ENCODE assay signal across 1 cellular context in the genomic region with DNA sequence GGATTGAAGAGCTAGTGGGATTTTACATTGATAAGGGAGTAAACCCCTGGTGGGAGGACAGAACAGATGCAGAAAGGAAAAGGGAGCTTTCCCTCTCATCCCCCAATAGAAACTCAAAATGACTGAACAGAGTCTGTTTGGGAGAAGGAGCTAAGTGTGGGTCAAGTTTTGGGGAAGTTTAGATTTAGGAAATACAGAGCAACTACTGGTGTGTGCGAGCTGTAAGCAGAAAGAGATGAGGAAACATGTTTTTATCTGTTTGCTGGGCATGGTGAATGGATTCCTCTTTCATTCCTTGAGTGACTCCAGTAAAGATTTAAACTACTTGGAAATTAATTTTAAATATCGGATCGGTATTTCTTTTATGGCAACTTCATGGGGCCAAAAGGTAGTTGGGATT.
TF ChIP-seq lines count a peak whose summit lies in the region.

No MANE protein-coding gene starts in this region.

TF ChIP-seq in GM23338, 12 proteins besides CTCF, POLR2A, EP300 and RAD21 (continued from another document):
- TF ChIP-seq, protein P1, sequence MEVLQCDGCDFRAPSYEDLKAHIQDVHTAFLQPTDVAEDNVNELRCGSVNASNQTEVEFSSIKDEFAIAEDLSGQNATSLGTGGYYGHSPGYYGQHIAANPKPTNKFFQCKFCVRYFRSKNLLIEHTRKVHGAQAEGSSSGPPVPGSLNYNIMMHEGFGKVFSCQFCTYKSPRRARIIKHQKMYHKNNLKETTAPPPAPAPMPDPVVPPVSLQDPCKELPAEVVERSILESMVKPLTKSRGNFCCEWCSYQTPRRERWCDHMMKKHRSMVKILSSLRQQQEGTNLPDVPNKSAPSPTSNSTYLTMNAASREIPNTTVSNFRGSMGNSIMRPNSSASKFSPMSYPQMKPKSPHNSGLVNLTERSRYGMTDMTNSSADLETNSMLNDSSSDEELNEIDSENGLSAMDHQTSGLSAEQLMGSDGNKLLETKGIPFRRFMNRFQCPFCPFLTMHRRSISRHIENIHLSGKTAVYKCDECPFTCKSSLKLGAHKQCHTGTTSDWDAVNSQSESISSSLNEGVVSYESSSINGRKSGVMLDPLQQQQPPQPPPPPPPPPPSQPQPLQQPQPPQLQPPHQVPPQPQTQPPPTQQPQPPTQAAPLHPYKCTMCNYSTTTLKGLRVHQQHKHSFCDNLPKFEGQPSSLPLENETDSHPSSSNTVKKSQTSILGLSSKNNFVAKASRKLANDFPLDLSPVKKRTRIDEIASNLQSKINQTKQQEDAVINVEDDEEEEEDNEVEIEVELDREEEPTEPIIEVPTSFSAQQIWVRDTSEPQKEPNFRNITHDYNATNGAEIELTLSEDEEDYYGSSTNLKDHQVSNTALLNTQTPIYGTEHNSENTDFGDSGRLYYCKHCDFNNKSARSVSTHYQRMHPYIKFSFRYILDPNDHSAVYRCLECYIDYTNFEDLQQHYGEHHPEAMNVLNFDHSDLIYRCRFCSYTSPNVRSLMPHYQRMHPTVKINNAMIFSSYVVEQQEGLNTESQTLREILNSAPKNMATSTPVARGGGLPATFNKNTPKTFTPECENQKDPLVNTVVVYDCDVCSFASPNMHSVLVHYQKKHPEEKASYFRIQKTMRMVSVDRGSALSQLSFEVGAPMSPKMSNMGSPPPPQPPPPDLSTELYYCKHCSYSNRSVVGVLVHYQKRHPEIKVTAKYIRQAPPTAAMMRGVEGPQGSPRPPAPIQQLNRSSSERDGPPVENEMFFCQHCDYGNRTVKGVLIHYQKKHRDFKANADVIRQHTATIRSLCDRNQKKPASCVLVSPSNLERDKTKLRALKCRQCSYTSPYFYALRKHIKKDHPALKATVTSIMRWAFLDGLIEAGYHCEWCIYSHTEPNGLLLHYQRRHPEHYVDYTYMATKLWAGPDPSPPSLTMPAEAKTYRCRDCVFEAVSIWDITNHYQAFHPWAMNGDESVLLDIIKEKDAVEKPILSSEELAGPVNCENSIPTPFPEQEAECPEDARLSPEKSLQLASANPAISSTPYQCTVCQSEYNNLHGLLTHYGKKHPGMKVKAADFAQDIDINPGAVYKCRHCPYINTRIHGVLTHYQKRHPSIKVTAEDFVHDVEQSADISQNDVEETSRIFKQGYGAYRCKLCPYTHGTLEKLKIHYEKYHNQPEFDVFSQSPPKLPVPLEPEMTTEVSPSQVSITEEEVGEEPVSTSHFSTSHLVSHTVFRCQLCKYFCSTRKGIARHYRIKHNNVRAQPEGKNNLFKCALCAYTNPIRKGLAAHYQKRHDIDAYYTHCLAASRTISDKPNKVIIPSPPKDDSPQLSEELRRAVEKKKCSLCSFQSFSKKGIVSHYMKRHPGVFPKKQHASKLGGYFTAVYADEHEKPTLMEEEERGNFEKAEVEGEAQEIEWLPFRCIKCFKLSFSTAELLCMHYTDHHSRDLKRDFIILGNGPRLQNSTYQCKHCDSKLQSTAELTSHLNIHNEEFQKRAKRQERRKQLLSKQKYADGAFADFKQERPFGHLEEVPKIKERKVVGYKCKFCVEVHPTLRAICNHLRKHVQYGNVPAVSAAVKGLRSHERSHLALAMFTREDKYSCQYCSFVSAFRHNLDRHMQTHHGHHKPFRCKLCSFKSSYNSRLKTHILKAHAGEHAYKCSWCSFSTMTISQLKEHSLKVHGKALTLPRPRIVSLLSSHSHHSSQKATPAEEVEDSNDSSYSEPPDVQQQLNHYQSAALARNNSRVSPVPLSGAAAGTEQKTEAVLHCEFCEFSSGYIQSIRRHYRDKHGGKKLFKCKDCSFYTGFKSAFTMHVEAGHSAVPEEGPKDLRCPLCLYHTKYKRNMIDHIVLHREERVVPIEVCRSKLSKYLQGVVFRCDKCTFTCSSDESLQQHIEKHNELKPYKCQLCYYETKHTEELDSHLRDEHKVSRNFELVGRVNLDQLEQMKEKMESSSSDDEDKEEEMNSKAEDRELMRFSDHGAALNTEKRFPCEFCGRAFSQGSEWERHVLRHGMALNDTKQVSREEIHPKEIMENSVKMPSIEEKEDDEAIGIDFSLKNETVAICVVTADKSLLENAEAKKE (CRISPR knock-in tag; IDR thresholded peaks at IDR 0.05), result no peak
